ENCODE assay signal across 34 cellular contexts in genomic region chr19:44278181-44278690, GRCh38. TPM values are rescaled to one million over a fixed set of nuclear protein-coding genes. Genes with fewer than 3 reads are reported as not detected.
DNase-seq lines count a peak whose midpoint lies in the region; ATAC-seq and TF ChIP-seq lines count a peak whose summit lies in the region.
"Had no signal": no experiment of that assay in that cellular context is flagged by ENCODE, and none has a peak within 500 bp of the region (broad histone marks: within the 10 kb centered on the region; RNA-seq: fewer than 3 reads in every experiment).

No MANE protein-coding gene starts in this region.

- TF ChIP-seq CTCF in RWPE2 (IDR thresholded peaks at IDR 0.05; ENCODE audit: poor library complexity, severe bottlenecking) = no peak
- TF ChIP-seq CTCF in OCI-LY7 (conservative IDR thresholded peaks at IDR 0.05; ENCODE audit: low read length) = no peak
- TF ChIP-seq CTCF in suprapubic skin (IDR thresholded peaks at IDR 0.05) = no peak

- H3K4me3 ChIP-seq in ACC112 (ENCODE audit: low read depth, low read length) = no peak overlapping the region
- H3K4me3 ChIP-seq in GM23248 = peak overlapping the region; percentile 32
- H3K4me3 ChIP-seq in RWPE2 (ENCODE audit: severe bottlenecking) = no peak overlapping the region
- no peak overlapping the region for H3K4me3 ChIP-seq in OCI-LY7 (ENCODE audit: low read depth, low read length, poor library complexity, severe bottlenecking)
- H3K4me3 ChIP-seq in MG63 = no peak overlapping the region
- no peak overlapping the region for H3K4me3 ChIP-seq in suprapubic skin
- H3K4me3 ChIP-seq: cardiac muscle cell, PC-9, thyroid gland, vagina had no signal

- H3K27me3 Mint-ChIP-seq in activated CD4-positive, alpha-beta T cell treated with anti-CD3 and anti-CD28 coated beads for 36 hours = no peaks in the 10 kb centered on the region
- H3K27me3 Mint-ChIP-seq: activated naive CD4-positive, alpha-beta T cell treated with anti-CD3 and anti-CD28 coated beads, Interleukin-2, amount 50 U/mL, for 24 hours; CD8-positive, alpha-beta memory T cell; effector memory CD8-positive, alpha-beta T cell; naive B cell; stimulated activated naive CD8-positive, alpha-beta T cell treated with anti-CD3 and anti-CD28 coated beads, Interleukin-15, amount 100 ng/mL, for 72 hours had no signal

- BruUV-seq in OCI-LY7 (replicated peaks; lab: Mats Ljungman, UMichigan) = no TSS peak

- H3K9ac ChIP-seq in GM23248 = peak overlapping the region; percentile 22; the same call in 1 of the 2 replicates

- H4K20me1 ChIP-seq in GM23248 (ENCODE audit: insufficient read depth) (no peaks in the 10 kb centered on the region), OCI-LY7 (ENCODE audit: insufficient read depth, low read length) (no peaks in the 10 kb centered on the region)

- peak; percentile 61; the same call in 1 of the 3 replicates for ATAC-seq in RWPE2 (ENCODE audit: low read depth)
- no peak for ATAC-seq in activated CD4-positive, alpha-beta T cell treated with anti-CD3 and anti-CD28 coated beads for 36 hours
- ATAC-seq: effector memory CD8-positive, alpha-beta T cell; esophagus mucosa; left ventricle myocardium superior; right cardiac atrium; stimulated activated naive CD8-positive, alpha-beta T cell treated with anti-CD3 and anti-CD28 coated beads, Interleukin-15, amount 100 ng/mL, for 72 hours had no signal

- CTCF ChIA-PET in OCI-LY7 (lab: Charles Lee; ENCODE audit: unreplicated experiment) = no interaction called here
- CTCF ChIA-PET in activated CD4-positive, alpha-beta T cell treated with anti-CD3 and anti-CD28 coated beads for 36 hours (lab: Charles Lee) = no interaction called here

- no peak overlapping the region for H3K4me3 Mint-ChIP-seq in activated CD4-positive, alpha-beta T cell treated with anti-CD3 and anti-CD28 coated beads for 36 hours
- H3K4me3 Mint-ChIP-seq: activated naive CD4-positive, alpha-beta T cell treated with anti-CD3 and anti-CD28 coated beads, Interleukin-2, amount 50 U/mL, for 24 hours; CD8-positive, alpha-beta memory T cell; effector memory CD8-positive, alpha-beta T cell; naive B cell; stimulated activated naive CD8-positive, alpha-beta T cell treated with anti-CD3 and anti-CD28 coated beads, Interleukin-15, amount 100 ng/mL, for 72 hours had no signal

- H3K9me2 ChIP-seq in GM23248 (ENCODE audit: insufficient read depth) = no peaks in the 10 kb centered on the region
- no peaks in the 10 kb centered on the region for H3K9me2 ChIP-seq in OCI-LY7 (ENCODE audit: insufficient read depth, low read length)

- H2AFZ ChIP-seq in ACC112 (ENCODE audit: low read length, unreplicated experiment) = no peak overlapping the region
- peak overlapping the region; percentile 57 for H2AFZ ChIP-seq in GM23248
- no peak overlapping the region for H2AFZ ChIP-seq in OCI-LY7 (ENCODE audit: low read length)
- H2AFZ ChIP-seq: PC-9 had no signal

- peaks cover 42% of the 10 kb centered on the region for H3K36me3 Mint-ChIP-seq in activated CD4-positive, alpha-beta T cell treated with anti-CD3 and anti-CD28 coated beads for 36 hours (ENCODE audit: low read depth)

- POLR2A ChIA-PET in OCI-LY7 (lab: Charles Lee) = no interaction called here
- POLR2A ChIA-PET in activated CD4-positive, alpha-beta T cell treated with anti-CD3 and anti-CD28 coated beads for 36 hours (lab: Charles Lee) = no interaction called here

- H3K9me3 Mint-ChIP-seq in activated CD4-positive, alpha-beta T cell treated with anti-CD3 and anti-CD28 coated beads for 36 hours (ENCODE audit: low read depth) = peaks cover 61% of the 10 kb centered on the region

- H3K4me2 ChIP-seq in GM23248 (ENCODE audit: unreplicated experiment) = peak overlapping the region; percentile 42
- H3K4me2 ChIP-seq in OCI-LY7 (ENCODE audit: low read length) = no peak overlapping the region
- H3K4me2 ChIP-seq: PC-9 had no signal

- H3K79me2 ChIP-seq in ACC112 (ENCODE audit: control insufficient read depth, insufficient read depth, low read length, unreplicated experiment) (no peaks in the 10 kb centered on the region), GM23248 (ENCODE audit: insufficient read depth) (no peaks in the 10 kb centered on the region), OCI-LY7 (ENCODE audit: insufficient read depth, low read depth, low read length) (no peaks in the 10 kb centered on the region)

- H3K9me3 ChIP-seq in GM23248 (ENCODE audit: low read depth) (no peaks in the 10 kb centered on the region), RWPE2 (ENCODE audit: severe bottlenecking) (no peaks in the 10 kb centered on the region), OCI-LY7 (ENCODE audit: low read length) (no peaks in the 10 kb centered on the region), MG63 (peaks cover 9% of the 10 kb centered on the region; the same call in 1 of the 2 replicates), suprapubic skin (peaks cover 28% of the 10 kb centered on the region)
- H3K9me3 ChIP-seq: BE2C, thyroid gland had no signal

- TF ChIP-seq POLR2A in suprapubic skin (IDR thresholded peaks at IDR 0.05) = no peak

- intact Hi-C loops in OCI-LY7 (cut with micrococcal nuclease; ENCODE audit: unreplicated experiment) = no loop called here
- intact Hi-C loops in activated CD4-positive, alpha-beta T cell treated with anti-CD3 and anti-CD28 coated beads for 36 hours (cut with DNase I, micrococcal nuclease) = no loop called here

- peak; percentile 85 for DNase-seq in GM23248
- DNase-seq in RWPE2 (ENCODE audit: low spot score) = no peak
- DNase-seq in fibroblast of peridontal ligament (ENCODE audit: extremely low read depth) = peak; percentile 10
- DNase-seq in OCI-LY7 (ENCODE audit: low spot score) = no peak
- no peak for DNase-seq in activated CD4-positive, alpha-beta T cell treated with anti-CD3 and anti-CD28 coated beads for 36 hours
- no peak for DNase-seq in MG63
- DNase-seq in suprapubic skin (ENCODE audit: low spot score in 2 of 2) = no peak
- DNase-seq: activated CD4-positive, alpha-beta T cell treated with anti-CD3 and anti-CD28 coated beads for 48 hours; BE2C; CD8-positive, alpha-beta memory T cell; cortex of kidney; effector memory CD8-positive, alpha-beta T cell; H7; left ventricle myocardium superior; midbrain; naive B cell; NCI-H1417 treated with DMSO at 0.1 percent for 48 hours; NCI-H2029 treated with DMSO at 0.1 percent for 48 hours; NCI-H526 treated with DMSO at 0.1 percent for 48 hours; NK-92 treated with Interleukin-12 subunit alpha and Interleukin-12 subunit beta, amount 100 ng/mL, for 24 hours; PC-9; right cardiac atrium; SHP77 treated with DMSO at 0.1 percent for 48 hours; stimulated activated CD8-positive, alpha-beta memory T cell treated with anti-CD3 and anti-CD28 coated beads, Interleukin-4, amount 100 ng/mL, for 48 hours; stimulated activated naive CD8-positive, alpha-beta T cell treated with anti-CD3 and anti-CD28 coated beads, Interleukin-15, amount 100 ng/mL, for 72 hours; thyroid gland had no signal

- no peaks in the 10 kb centered on the region for H3K36me3 ChIP-seq in ACC112 (ENCODE audit: insufficient read depth, low read length)
- H3K36me3 ChIP-seq in GM23248 (ENCODE audit: low read depth) = no peaks in the 10 kb centered on the region
- no peaks in the 10 kb centered on the region for H3K36me3 ChIP-seq in RWPE2 (ENCODE audit: low read depth)
- no peaks in the 10 kb centered on the region for H3K36me3 ChIP-seq in OCI-LY7 (ENCODE audit: insufficient read depth, low read length)
- no peaks in the 10 kb centered on the region for H3K36me3 ChIP-seq in MG63
- H3K36me3 ChIP-seq in suprapubic skin = peaks cover 4% of the 10 kb centered on the region
- H3K36me3 ChIP-seq: BE2C, cardiac muscle cell, thyroid gland had no signal

- H3K27me3 ChIP-seq in ACC112 (ENCODE audit: insufficient read depth, low read length) (no peaks in the 10 kb centered on the region), GM23248 (replicated peaks; ENCODE audit: insufficient read depth) (no peaks in the 10 kb centered on the region), RWPE2 (ENCODE audit: insufficient read depth, poor library complexity, severe bottlenecking) (no peaks in the 10 kb centered on the region), MG63 (no peaks in the 10 kb centered on the region), suprapubic skin (no peaks in the 10 kb centered on the region)
- H3K27me3 ChIP-seq: BE2C, cardiac muscle cell, thyroid gland, vagina had no signal

- H3K4me1 Mint-ChIP-seq in activated CD4-positive, alpha-beta T cell treated with anti-CD3 and anti-CD28 coated beads for 36 hours = no peaks in the 10 kb centered on the region
- H3K4me1 Mint-ChIP-seq: activated naive CD4-positive, alpha-beta T cell treated with anti-CD3 and anti-CD28 coated beads, Interleukin-2, amount 50 U/mL, for 24 hours; CD8-positive, alpha-beta memory T cell; naive B cell; stimulated activated naive CD8-positive, alpha-beta T cell treated with anti-CD3 and anti-CD28 coated beads, Interleukin-15, amount 100 ng/mL, for 72 hours had no signal

- H3K27ac ChIP-seq in ACC112 (ENCODE audit: low read depth, low read length) (peak overlapping the region; percentile 19; the same call in 1 of the 2 replicates), GM23248 (peak overlapping the region; percentile 82), RWPE2 (ENCODE audit: poor library complexity, severe bottlenecking) (peak overlapping the region; percentile 38), OCI-LY7 (ENCODE audit: low read depth, low read length, poor library complexity, severe bottlenecking) (no peak overlapping the region), suprapubic skin (no peak overlapping the region)
- H3K27ac ChIP-seq: cardiac muscle cell, HL-60, PC-9, thyroid gland, vagina, VCaP had no signal

- no peak for TF ChIP-seq EP300 in suprapubic skin (IDR thresholded peaks at IDR 0.05)

- H3K4me1 ChIP-seq in ACC112 (ENCODE audit: control insufficient read depth, insufficient read depth, low read length, unreplicated experiment) = no peaks in the 10 kb centered on the region
- H3K4me1 ChIP-seq in GM23248 (ENCODE audit: insufficient read depth) = peaks cover 22% of the 10 kb centered on the region
- peaks cover 9% of the 10 kb centered on the region for H3K4me1 ChIP-seq in RWPE2 (ENCODE audit: insufficient read depth, poor library complexity, severe bottlenecking)
- no peaks in the 10 kb centered on the region for H3K4me1 ChIP-seq in OCI-LY7 (ENCODE audit: insufficient read depth, low read length, poor library complexity, severe bottlenecking)
- no peaks in the 10 kb centered on the region for H3K4me1 ChIP-seq in suprapubic skin
- H3K4me1 ChIP-seq: BE2C, thyroid gland, vagina had no signal

- in situ Hi-C loops in GM23248 (cut with MboI) = no loop called here

- peaks cover 21% of the 10 kb centered on the region for H3F3A ChIP-seq in GM23248 (ENCODE audit: insufficient read depth)

- 3% methylated on average over 4 of the region's 4 CpGs for WGBS in GM23248 (ENCODE audit: low coverage in 1 of 2, low lambda C conversion rate in 2 of 2, missing lambda C conversion rate in 2 of 2), 2 experiments
- 88% methylated on average over 4 of the region's 4 CpGs for WGBS in suprapubic skin

- H3K27ac Mint-ChIP-seq in activated CD4-positive, alpha-beta T cell treated with anti-CD3 and anti-CD28 coated beads for 36 hours = no peak overlapping the region
- H3K27ac Mint-ChIP-seq: activated naive CD4-positive, alpha-beta T cell treated with anti-CD3 and anti-CD28 coated beads, Interleukin-2, amount 50 U/mL, for 24 hours; CD8-positive, alpha-beta memory T cell; effector memory CD8-positive, alpha-beta T cell; naive B cell; stimulated activated naive CD8-positive, alpha-beta T cell treated with anti-CD3 and anti-CD28 coated beads, Interleukin-15, amount 100 ng/mL, for 72 hours had no signal

RNA-seq across cellular contexts. Expression of gene ZNF233, which starts 18.6 kb away (rescaled TPM):
- total RNA-seq in GM23248 (2014; rRNA removed; shearing (Covaris generic)) = 0.13 and 0.86 TPM in 2 replicates
- polyA plus RNA-seq in GM23248 (2016; fragmentation: Nextera tagmentation; extraction: Ambion mirVana) = 0.61 and 0.80 TPM in 2 replicates
- total RNA-seq in OCI-LY7 (2014; rRNA removed; shearing (Covaris generic)) = 0.13 TPM in 1 of 2 replicates, not detected in the other
- total RNA-seq in OCI-LY7 (2022) = not detected in 2 replicates
- under 1 TPM; 0.26 to 0.34 TPM for total RNA-seq in activated CD4-positive, alpha-beta T cell treated with anti-CD3 and anti-CD28 coated beads for 36 hours
- total RNA-seq in MG63 (2014; rRNA removed; shearing (Covaris generic); ENCODE audit: low replicate concordance) = 0.43 TPM in 1 of 2 replicates, not detected in the other
- total RNA-seq in suprapubic skin = under 1 TPM in 2 of 4 donors, not detected in 2; 0.24 to 0.38 TPM
- total RNA-seq: A172, esophagus mucosa, vagina had no signal

RNA-seq across cellular contexts. Expression of gene ZNF235, which starts 26.6 kb away (rescaled TPM):
- 1.0 and 2.1 TPM in 2 replicates for total RNA-seq in GM23248 (2014; rRNA removed; shearing (Covaris generic))
- 1.4 and 2.6 TPM in 2 replicates for polyA plus RNA-seq in GM23248 (2016; fragmentation: Nextera tagmentation; extraction: Ambion mirVana)
- 5.1 and 7.7 TPM in 2 replicates for total RNA-seq in OCI-LY7 (2014; rRNA removed; shearing (Covaris generic))
- total RNA-seq in OCI-LY7 (2022) (6.5 and 7.4 TPM in 2 replicates), suprapubic skin (10 to 100 TPM in 1 of 4 donors, 1 to 10 TPM in 3; 2.1 to 11.8 (median 7.0) TPM)
- total RNA-seq in activated CD4-positive, alpha-beta T cell treated with anti-CD3 and anti-CD28 coated beads for 36 hours = 1 to 10 TPM; 2.1 to 2.7 TPM
- total RNA-seq in MG63 (2014; rRNA removed; shearing (Covaris generic); ENCODE audit: low replicate concordance) = 0.95 and 2.3 TPM in 2 replicates

Comparison
In these comparisons a context has a peak if more than half of its experiments do, and no peak if none do; other contexts are left out.
1. H3K27ac ChIP-seq: peak in ACC112 (single experiment), GM23248 (single experiment) and RWPE2 (single experiment); none in OCI-LY7 (single experiment) and suprapubic skin (single experiment).
2. DNase-seq: peak in GM23248 (single experiment) and fibroblast of peridontal ligament (single experiment); none in RWPE2 (single experiment), OCI-LY7 (single experiment), activated CD4-positive, alpha-beta T cell treated with anti-CD3 and anti-CD28 coated beads for 36 hours (single experiment), MG63 (single experiment) and suprapubic skin (0 of 2).